Comparison of ENCODE assay signal across 8 cellular contexts in the genomic region with DNA sequence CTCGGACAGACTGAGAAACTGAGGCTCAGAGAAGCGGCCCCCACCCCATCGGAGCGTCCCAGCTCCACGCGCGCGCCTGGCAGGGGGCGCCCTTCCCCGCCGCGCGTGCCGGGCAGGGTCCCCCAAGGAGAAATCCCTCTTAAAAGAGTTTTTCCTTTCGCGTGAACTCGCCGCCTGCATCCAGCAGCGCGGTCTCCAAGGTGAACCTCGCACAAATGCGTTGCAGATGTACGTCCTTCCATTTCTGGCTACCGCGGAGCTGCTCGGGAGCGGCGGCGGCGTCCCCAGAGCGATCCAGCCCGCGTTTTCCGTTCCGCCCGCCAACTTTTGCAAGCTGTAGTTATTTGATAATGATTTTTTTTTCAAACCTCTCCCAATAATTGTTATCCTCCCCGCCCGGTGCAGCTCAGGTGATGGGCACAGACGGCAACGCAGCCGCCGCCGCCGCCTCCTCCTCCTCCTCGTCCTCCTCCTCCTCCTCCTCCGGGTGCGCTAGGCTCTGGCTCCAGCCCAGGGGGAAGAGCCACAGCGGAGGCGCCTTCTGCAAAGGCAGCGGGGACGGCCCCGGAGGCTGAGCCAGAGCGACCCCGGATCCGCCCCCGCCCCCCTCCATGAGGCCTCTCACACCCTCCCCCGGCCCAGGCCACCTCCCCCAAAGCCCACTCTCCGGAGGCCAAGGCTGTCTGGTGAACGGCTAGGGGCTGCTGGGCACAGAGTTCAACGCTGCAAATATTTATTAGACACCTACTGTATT.
DNase-seq lines count a peak whose midpoint lies in the region; ATAC-seq and TF ChIP-seq lines count a peak whose summit lies in the region.

No MANE protein-coding gene starts in this region.

- TF ChIP-seq CTCF in mesothelial cell of epicardium (IDR thresholded peaks at IDR 0.05; ENCODE audit: unreplicated experiment): peak; percentile 23

- no peak for ATAC-seq in GM18867 (IDR thresholded peaks at IDR 0.05; ENCODE audit: unreplicated experiment)

- H3K27ac Mint-ChIP-seq in mesothelial cell of epicardium: peak overlapping the region; percentile 83

- H3K4me3 Mint-ChIP-seq in mesothelial cell of epicardium: peak overlapping the region; percentile 76

- DNase-seq in NCI-H2081 (lab: John Stamatoyannopoulos, UW) (peak; percentile 39 to 56), NCI-H2081 treated with DMSO at 0.1 percent for 48 hours (lab: John Stamatoyannopoulos, UW) (no peak), NCI-H510A treated with DMSO at 0.1 percent for 48 hours (lab: John Stamatoyannopoulos, UW) (peak; percentile 20), ecto neural progenitor cell (ENCODE audit: low spot score) (peak; percentile 80), mesothelial cell of epicardium (ENCODE audit: low spot score in 2 of 2, unreplicated experiment in 2 of 2) (peak; percentile 51 to 76)
- peak; percentile 18 to 25 for DNase-seq in activated CD4-positive, alpha-beta T cell treated with anti-CD3 and anti-CD28 coated beads, Interleukin-2, amount 50 U/mL, for 24 hours (ENCODE audit: low read depth in 1 of 2, low spot score in 1 of 2)
- DNase-seq in stimulated activated CD8-positive, alpha-beta memory T cell treated with anti-CD3 and anti-CD28 coated beads, Interleukin-2, amount 100 ng/mL, for 48 hours (ENCODE audit: low read depth in 2 of 2): peak; percentile 34 to 46

- peaks cover 29% of the 10 kb centered on the region for H3K4me1 Mint-ChIP-seq in mesothelial cell of epicardium

- peaks cover 8% of the 10 kb centered on the region for H3K27me3 Mint-ChIP-seq in mesothelial cell of epicardium (ENCODE audit: low read depth)

- no peaks in the 10 kb centered on the region for H3K9me3 Mint-ChIP-seq in mesothelial cell of epicardium

- no peaks in the 10 kb centered on the region for H3K36me3 Mint-ChIP-seq in mesothelial cell of epicardium
